Comparison of ENCODE assay signal across 15 cellular contexts in genomic region chr2:221958224-221958623, GRCh38.
DNase-seq lines count a peak whose midpoint lies in the region; TF ChIP-seq lines count a peak whose summit lies in the region.
"Had no signal": no experiment of that assay in that cellular context is flagged by ENCODE, and none has a peak within 500 bp of the region (broad histone marks: within the 10 kb centered on the region; RNA-seq: fewer than 3 reads in every experiment).

No MANE protein-coding gene starts in this region.

- peak; percentile 43 for TF ChIP-seq CTCF in VCaP (conservative IDR thresholded peaks at IDR 0.05)

- DNase-seq in ELF-1 (ENCODE audit: low read depth, low spot score), result peak; percentile 30
- peak; percentile 7 for DNase-seq in HT1080 (ENCODE audit: low read depth)
- DNase-seq in iPS-NIHi7 (ENCODE audit: extremely low spot score), result peak; percentile 42
- no peak for DNase-seq in NCI-H2029 treated with DMSO at 0.1 percent for 48 hours (lab: John Stamatoyannopoulos, UW)
- DNase-seq in LoVo (ENCODE audit: low spot score), result no peak
- DNase-seq in activated CD4-positive, alpha-beta T cell treated with anti-CD3 and anti-CD28 coated beads, Interleukin-2, amount 50 U/mL, for 1 hour, result no peak
- DNase-seq: activated CD4-positive, alpha-beta memory T cell treated with anti-CD3 and anti-CD28 coated beads, Interleukin-2, amount 10 ng/mL, durations not matched to agents 7 days and 5 days; activated T-cell treated with anti-CD3 and anti-CD28 coated beads, Interleukin-2, amount 50 U/mL, for 48 hours; DMS153; NCI-H446 treated with DMSO at 0.1 percent for 48 hours; pancreas; small intestine had no signal

- H3K27ac ChIP-seq in VCaP, result no peak overlapping the region
- H3K27ac ChIP-seq: BLaER1 treated with 17β-estradiol and CSF1 and Interleukin-3, amounts not matched to agents 10 nM and 100 nM; pancreas; thoracic aorta had no signal

Comparison
In these comparisons a context has a peak if more than half of its experiments do, and no peak if none do; other contexts are left out.
1. DNase-seq: peak in ELF-1 (single experiment), HT1080 (single experiment) and iPS-NIHi7 (single experiment); none in NCI-H2029 treated with DMSO at 0.1 percent for 48 hours (single experiment), LoVo (single experiment) and activated CD4-positive, alpha-beta T cell treated with anti-CD3 and anti-CD28 coated beads, Interleukin-2, amount 50 U/mL, for 1 hour (single experiment).